ENCODE assay signal across 8 cellular contexts in the genomic region with DNA sequence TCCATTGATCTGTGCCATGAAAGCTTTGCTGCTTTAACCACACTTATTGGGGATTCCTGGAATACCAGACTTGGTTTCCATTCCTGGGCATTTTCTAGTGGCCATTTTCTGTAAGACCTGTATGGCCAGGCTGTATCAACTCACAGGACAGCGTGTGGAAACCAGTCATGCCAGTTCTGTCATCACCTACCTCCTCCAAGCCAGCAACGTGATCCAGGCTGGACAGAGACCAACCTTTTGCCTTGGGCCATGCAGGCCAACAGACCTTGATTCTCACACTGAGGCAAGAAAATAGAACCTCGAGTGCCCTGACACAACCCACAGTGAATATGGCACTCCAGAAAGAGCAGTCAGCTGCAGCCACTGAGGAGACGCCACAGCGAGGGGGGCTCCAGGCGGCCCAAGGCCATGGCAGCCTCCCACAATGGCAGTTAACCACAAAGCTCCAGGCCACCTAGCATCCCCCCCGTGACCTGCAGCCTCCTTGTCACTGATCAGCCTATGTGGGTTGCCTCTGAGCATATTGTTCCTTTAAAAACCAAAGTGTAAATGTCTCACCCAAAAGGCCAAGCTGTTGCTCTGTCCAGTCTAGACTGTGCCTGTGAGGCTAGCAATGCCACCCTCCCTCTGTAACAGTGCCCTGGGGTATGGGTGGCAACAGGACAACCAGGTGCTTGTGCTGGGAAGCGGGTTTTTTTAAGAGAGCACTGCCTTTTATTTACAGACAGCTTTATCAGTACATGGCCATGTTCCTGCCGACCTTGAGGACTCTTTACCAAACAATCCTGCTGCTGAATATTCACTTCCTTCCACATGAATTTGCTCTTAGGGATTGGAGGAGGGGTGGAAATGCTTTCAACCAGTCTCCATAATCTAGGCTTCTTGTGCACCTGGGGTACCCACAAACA.
DNase-seq lines count a peak whose midpoint lies in the region; ATAC-seq lines count a peak whose summit lies in the region.

No MANE protein-coding gene starts in this region.

- H3K27ac Mint-ChIP-seq in T-helper 17 cell, result peak overlapping the region; percentile 90
- H3K27ac Mint-ChIP-seq in stimulated activated memory B cell treated with anti-CD40 and anti-IgM and Interleukin-4, amounts not matched to agents 10 μg/mL and 1 μg/mL and 100 μg/mL, for 72 hours, result peak overlapping the region; percentile 79

- ATAC-seq in T-helper 17 cell, result no peak
- ATAC-seq in left cardiac atrium, result peak; percentile 60 to 67
- no peak for ATAC-seq in stimulated activated memory B cell treated with anti-CD40 and anti-IgM and Interleukin-4, amounts not matched to agents 10 μg/mL and 1 μg/mL and 100 μg/mL, for 72 hours
- no peak for ATAC-seq in HG02610 (IDR thresholded peaks at IDR 0.05; ENCODE audit: unreplicated experiment)

- peaks cover 64% of the 10 kb centered on the region for H3K4me1 Mint-ChIP-seq in T-helper 17 cell
- peaks cover 36% of the 10 kb centered on the region for H3K4me1 Mint-ChIP-seq in stimulated activated memory B cell treated with anti-CD40 and anti-IgM and Interleukin-4, amounts not matched to agents 10 μg/mL and 1 μg/mL and 100 μg/mL, for 72 hours

- H3K36me3 Mint-ChIP-seq in T-helper 17 cell (ENCODE audit: low read depth), result peaks cover 10% of the 10 kb centered on the region
- no peaks in the 10 kb centered on the region for H3K36me3 Mint-ChIP-seq in stimulated activated memory B cell treated with anti-CD40 and anti-IgM and Interleukin-4, amounts not matched to agents 10 μg/mL and 1 μg/mL and 100 μg/mL, for 72 hours

- intact Hi-C loops in left cardiac atrium (cut with DNase I), result no loop called here

- H3K27me3 Mint-ChIP-seq in T-helper 17 cell, result no peaks in the 10 kb centered on the region
- no peaks in the 10 kb centered on the region for H3K27me3 Mint-ChIP-seq in stimulated activated memory B cell treated with anti-CD40 and anti-IgM and Interleukin-4, amounts not matched to agents 10 μg/mL and 1 μg/mL and 100 μg/mL, for 72 hours

- no peaks in the 10 kb centered on the region for H3K9me3 ChIP-seq in T-helper 17 cell (ENCODE audit: control insufficient read depth, low read length, poor library complexity, severe bottlenecking)

- DNase-seq in HT-29 (ENCODE audit: low spot score) (peak; percentile 60), T-helper 17 cell (no peak), left cardiac atrium (no peak), NCI-H1105 (lab: John Stamatoyannopoulos, UW) (no peak), NCI-H2107 treated with DMSO at 0.1 percent for 48 hours (lab: John Stamatoyannopoulos, UW; ENCODE audit: unreplicated experiment) (no peak)
- no peak for DNase-seq in activated CD4-positive, CD25-positive, alpha-beta regulatory T cell treated with anti-CD3 and anti-CD28 coated beads, Interleukin-2, amount 50 U/mL, for 72 hours

- no peak overlapping the region for H3K4me3 Mint-ChIP-seq in T-helper 17 cell
- no peak overlapping the region for H3K4me3 Mint-ChIP-seq in stimulated activated memory B cell treated with anti-CD40 and anti-IgM and Interleukin-4, amounts not matched to agents 10 μg/mL and 1 μg/mL and 100 μg/mL, for 72 hours

- H3K9me3 Mint-ChIP-seq in stimulated activated memory B cell treated with anti-CD40 and anti-IgM and Interleukin-4, amounts not matched to agents 10 μg/mL and 1 μg/mL and 100 μg/mL, for 72 hours, result no peaks in the 10 kb centered on the region

Comparison
In these comparisons a context has a peak if more than half of its experiments do, and no peak if none do; other contexts are left out.
1. ATAC-seq: peak in left cardiac atrium (2 of 2); none in T-helper 17 cell (single experiment), stimulated activated memory B cell treated with anti-CD40 and anti-IgM and Interleukin-4, amounts not matched to agents 10 μg/mL and 1 μg/mL and 100 μg/mL, for 72 hours (single experiment) and HG02610 (single experiment).